10 cellular contexts compared by ENCODE assay signal in the genomic region with DNA sequence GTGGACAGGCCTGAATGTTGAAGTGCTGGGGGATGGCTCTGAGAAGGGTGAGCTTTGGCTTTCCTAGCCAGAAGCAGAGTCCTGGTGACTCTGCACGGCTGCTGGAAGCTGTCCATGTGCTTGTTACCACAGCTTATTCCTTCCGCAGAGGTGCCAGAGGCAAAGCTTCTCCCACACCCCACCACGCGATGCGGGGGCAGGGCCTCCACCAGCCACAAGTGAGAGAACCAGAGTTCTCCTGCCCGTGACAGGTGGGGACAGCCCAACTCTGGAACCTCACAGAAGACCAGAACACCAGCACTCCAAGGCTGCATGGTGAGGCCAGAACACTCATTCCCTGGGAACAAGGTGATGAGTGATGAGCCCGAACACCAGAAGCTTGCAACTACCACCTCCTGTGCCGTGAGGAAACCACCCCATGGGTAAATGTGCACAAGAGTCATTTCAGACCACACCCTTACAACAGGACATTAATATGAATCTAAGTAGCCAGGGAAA. TPM values are rescaled to one million over a fixed set of nuclear protein-coding genes. Genes with fewer than 3 reads are reported as not detected.
A peak's percentile ranks its signal among the peaks of the same experiment; 100 is the strongest.
DNase-seq lines count a peak whose midpoint lies in the region; ATAC-seq, FAIRE-seq and TF ChIP-seq lines count a peak whose summit lies in the region.
"Had no signal": no experiment of that assay in that cellular context is flagged by ENCODE, and none has a peak within 500 bp of the region (broad histone marks: within the 10 kb centered on the region; RNA-seq: fewer than 3 reads in every experiment).

No MANE protein-coding gene starts in this region.

- H3K27me3 ChIP-seq in HUES48 (ENCODE audit: control insufficient read depth, insufficient read depth, low read length), result no peaks in the 10 kb centered on the region
- no peaks in the 10 kb centered on the region for H3K27me3 ChIP-seq in dorsolateral prefrontal cortex
- H3K27me3 ChIP-seq in keratinocyte (ENCODE audit: control insufficient read depth, extremely low read depth, insufficient read depth, low read length), result no peaks in the 10 kb centered on the region
- H3K27me3 ChIP-seq in skeletal muscle satellite cell (ENCODE audit: control insufficient read depth, insufficient read depth, low read length), result no peaks in the 10 kb centered on the region
- no peaks in the 10 kb centered on the region for H3K27me3 ChIP-seq in SJCRH30

- intact Hi-C loops in dorsolateral prefrontal cortex (cut with DNase I), result loop anchor here in 1 of 2 donors (2.0 kb wide), 1 partner anchor 36 kb away; the partner anchor contains the start of gene JAG1

- peak; percentile 89 for FAIRE-seq in keratinocyte (lab: Jason Lieb, UNC)

- peaks cover 14% of the 10 kb centered on the region for H4K20me1 ChIP-seq in keratinocyte (ENCODE audit: control insufficient read depth, extremely low read depth, insufficient read depth, low read length)

- H3K36me3 ChIP-seq in HUES48 (ENCODE audit: control insufficient read depth, insufficient read depth, low read length) (peaks cover 34% of the 10 kb centered on the region), keratinocyte (ENCODE audit: control insufficient read depth in 2 of 2, extremely low read depth in 1 of 2, insufficient read depth in 2 of 2, low read length in 2 of 2) (peaks cover 30 to 43% of the 10 kb centered on the region in 2 experiments), skeletal muscle satellite cell (ENCODE audit: insufficient read depth, low read length) (peaks cover 34% of the 10 kb centered on the region), SJCRH30 (peaks cover 27% of the 10 kb centered on the region; the same call in 1 of the 2 replicates)

- dilution Hi-C loops in keratinocyte (cut with MboI; ENCODE audit: extremely low pct_ligation_motif_present, low sequenced_read_pairs), result no loop called here

- H3K27ac ChIP-seq in HUES48 (ENCODE audit: low read depth, low read length), result peak overlapping the region; percentile 91
- H3K27ac ChIP-seq in dorsolateral prefrontal cortex, result peak overlapping the region in 53 of 59 donors; percentile 2 to 87 (median 56)
- peak overlapping the region; percentile 83 for H3K27ac ChIP-seq in keratinocyte (ENCODE audit: control insufficient read depth, insufficient read depth, low read length)
- H3K27ac ChIP-seq in SJCRH30, result no peak overlapping the region

- no peak for ATAC-seq in GM18505 (IDR thresholded peaks at IDR 0.05; ENCODE audit: unreplicated experiment)
- no peak for ATAC-seq in HG02642 (IDR thresholded peaks at IDR 0.05; ENCODE audit: poor library complexity, unreplicated experiment)
- ATAC-seq: activated T-cell treated with anti-CD3 and anti-CD28 coated beads, Interleukin-2, amount 50 U/mL, for 4 hours; T-helper 17 cell had no signal

- TF ChIP-seq CTCF in dorsolateral prefrontal cortex (IDR thresholded peaks at IDR 0.05 in 54 of 56, conservative IDR thresholded peaks at IDR 0.05 in 2 of 56; ENCODE audit: low read depth in 1 of 56, partially characterized antibody in 56 of 56) (no peak), keratinocyte (optimal IDR thresholded peaks at IDR 0.05 in 1 of 3, IDR thresholded peaks at IDR 0.05 in 1 of 3, conservative IDR thresholded peaks at IDR 0.05 in 1 of 3; ENCODE audit: extremely low read depth in 1 of 3, insufficient read depth in 2 of 3, low read length in 3 of 3) (no peak)

- H3K9me3 ChIP-seq in HUES48 (ENCODE audit: control insufficient read depth, insufficient read depth, low read length), result no peaks in the 10 kb centered on the region
- H3K9me3 ChIP-seq in keratinocyte (ENCODE audit: control insufficient read depth, low read depth, low read length), result no peaks in the 10 kb centered on the region
- H3K9me3 ChIP-seq in skeletal muscle satellite cell (replicated peaks; ENCODE audit: low read length), result no peaks in the 10 kb centered on the region
- no peaks in the 10 kb centered on the region for H3K9me3 ChIP-seq in SJCRH30 (replicated peaks)

- H3K4me2 ChIP-seq in keratinocyte (ENCODE audit: control insufficient read depth, extremely low read depth, insufficient read depth, low read depth, low read length), result peak overlapping the region; percentile 33
- peak overlapping the region; percentile 23 for H3K4me2 ChIP-seq in skeletal muscle satellite cell (ENCODE audit: low read length)

- 0 out of 2 replicates have a peak overlapping the region, but pooled peaks have one; percentile 3 for H3K9ac ChIP-seq in HUES48 (ENCODE audit: low read depth, low read length)
- H3K9ac ChIP-seq in keratinocyte (ENCODE audit: control insufficient read depth, extremely low read depth, insufficient read depth, low read length), result peak overlapping the region; percentile 56
- no peak overlapping the region for H3K9ac ChIP-seq in skeletal muscle satellite cell (ENCODE audit: low read depth, low read length)

- peaks cover 28% of the 10 kb centered on the region for H3K79me2 ChIP-seq in keratinocyte (ENCODE audit: control insufficient read depth, insufficient read depth, low read length)

- DNase-seq in dorsolateral prefrontal cortex (peak in 4 of 10 donors; percentile 17 to 67 (median 38)), keratinocyte (ENCODE audit: low read depth, low spot score) (no peak), SJCRH30 (no peak), DMS 273 (lab: John Stamatoyannopoulos, UW; ENCODE audit: unreplicated experiment) (no peak)
- DNase-seq: activated T-cell treated with anti-CD3 and anti-CD28 coated beads, Interleukin-2, amount 50 U/mL, for 4 hours; T-helper 17 cell had no signal

- no peak overlapping the region for H2AFZ ChIP-seq in keratinocyte (ENCODE audit: control insufficient read depth, low read length)

- H3K4me3 ChIP-seq in HUES48 (ENCODE audit: low read depth, low read length) (no peak overlapping the region), dorsolateral prefrontal cortex (no peak overlapping the region), keratinocyte (ENCODE audit: control insufficient read depth in 2 of 3, extremely low read depth in 1 of 3, insufficient read depth in 2 of 3, low read depth in 1 of 3, low read length in 3 of 3) (no peak overlapping the region), skeletal muscle satellite cell (ENCODE audit: low read length) (no peak overlapping the region), SJCRH30 (no peak overlapping the region)

- H3K9me1 ChIP-seq in keratinocyte (ENCODE audit: control insufficient read depth, extremely low read depth, insufficient read depth, low read length), result peaks cover 7% of the 10 kb centered on the region

- H3K4me1 ChIP-seq in HUES48 (ENCODE audit: control insufficient read depth, insufficient read depth, low read length) (peaks cover 65% of the 10 kb centered on the region), keratinocyte (ENCODE audit: control insufficient read depth, extremely low read depth, insufficient read depth, low read length) (peaks cover 83% of the 10 kb centered on the region), skeletal muscle satellite cell (ENCODE audit: control insufficient read depth, insufficient read depth, low read length) (peaks cover 34% of the 10 kb centered on the region), SJCRH30 (peaks cover 3% of the 10 kb centered on the region; the same call in 1 of the 2 replicates)

- TF ChIP-seq POLR2A in GM18505 (IDR thresholded peaks at IDR 0.05; ENCODE audit: borderline replicate concordance, extremely low read depth, insufficient read depth, insufficient read length), result no peak

RNA-seq across cellular contexts. Expression of gene JAG1, which starts 36.7 kb away (rescaled TPM):
- total RNA-seq in dorsolateral prefrontal cortex, result 10 to 100 TPM; 10.2 to 51.4 (median 21.3) TPM
- polyA plus RNA-seq in keratinocyte, result 82.1 to 117 TPM (median 84.2 TPM) in 3 replicates
- 69.6 TPM for polyA plus RNA-seq in keratinocyte (2011; ENCODE audit: low read depth)
- 27.6 and 29.1 TPM in 2 replicates for polyA plus RNA-seq in keratinocyte (2011; cell fraction: cytosol; rRNA removed)
- 356 and 357 TPM in 2 replicates for polyA plus RNA-seq in keratinocyte (2011; cell fraction: nucleus; rRNA removed)
- 37.1 and 115 TPM in 2 replicates for polyA plus RNA-seq in keratinocyte (2012; ENCODE audit: low replicate concordance)
- 306 to 390 TPM (median 389 TPM) in 3 replicates for polyA minus RNA-seq in keratinocyte
- polyA minus RNA-seq in keratinocyte (2011; cell fraction: cytosol; rRNA and poly(A)+ RNA removed), result 89.8 TPM
- polyA minus RNA-seq in keratinocyte (2011; cell fraction: nucleus; rRNA and poly(A)+ RNA removed), result 497 and 766 TPM in 2 replicates
- 11.1 and 15.2 TPM in 2 replicates for total RNA-seq in skeletal muscle satellite cell (2012; rRNA removed)
- 8.8 TPM in 2 replicates for total RNA-seq in SJCRH30 (2014; rRNA removed; shearing (Covaris generic))
